19 cellular contexts compared by ENCODE assay signal in the genomic region with DNA sequence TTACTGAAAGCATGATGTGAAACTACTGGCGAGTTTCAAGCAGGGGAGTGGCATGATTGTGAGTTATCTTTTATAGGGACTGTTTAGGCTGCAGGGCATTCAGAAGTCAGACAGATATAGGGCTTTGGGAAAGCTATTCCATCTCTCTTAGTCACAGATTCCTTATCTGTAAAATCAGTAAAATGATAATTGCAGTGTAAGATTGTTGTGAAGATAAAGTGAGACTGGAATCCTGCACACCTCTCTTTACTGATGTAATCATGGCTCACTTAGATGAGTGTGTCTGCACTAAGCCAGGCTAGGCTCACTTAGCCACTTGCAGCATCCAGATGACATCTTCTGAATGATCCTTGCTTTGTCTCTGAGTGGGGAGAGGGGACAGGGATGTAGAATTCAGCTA.
DNase-seq lines count a peak whose midpoint lies in the region; ATAC-seq and TF ChIP-seq lines count a peak whose summit lies in the region.
"Had no signal": no experiment of that assay in that cellular context is flagged by ENCODE, and none has a peak within 500 bp of the region (broad histone marks: within the 10 kb centered on the region; RNA-seq: fewer than 3 reads in every experiment).

No MANE protein-coding gene starts in this region.

- no peaks in the 10 kb centered on the region for H3K36me3 ChIP-seq in mammary epithelial cell (ENCODE audit: insufficient read depth, low read length)

- H3K4me1 Mint-ChIP-seq in MCF 10A (ENCODE audit: insufficient read depth, unreplicated experiment) = peaks cover 13% of the 10 kb centered on the region
- no peaks in the 10 kb centered on the region for H3K4me1 Mint-ChIP-seq in stimulated activated memory B cell treated with anti-CD40 and anti-IgM and Interleukin-4, amounts not matched to agents 10 μg/mL and 1 μg/mL and 100 μg/mL, for 72 hours
- H3K4me1 Mint-ChIP-seq in Calu3 (ENCODE audit: low read depth, unreplicated experiment) = no peaks in the 10 kb centered on the region
- H3K4me1 Mint-ChIP-seq: CD14-positive monocyte had no signal

- BruUV-seq in mammary epithelial cell (replicated peaks; lab: Mats Ljungman, UMichigan) (no TSS peak), MCF 10A (replicated peaks; lab: Mats Ljungman, UMichigan) (no TSS peak), Calu3 (replicated peaks; lab: Mats Ljungman, UMichigan) (no TSS peak)

- H4K20me1 ChIP-seq in mammary epithelial cell (ENCODE audit: insufficient read depth, low read length) = no peaks in the 10 kb centered on the region

- intact Hi-C loops in mammary epithelial cell (cut with micrococcal nuclease) = no loop called here
- intact Hi-C loops in MCF 10A (cut with micrococcal nuclease) = no loop called here
- intact Hi-C loops in Calu3 (cut with micrococcal nuclease; ENCODE audit: unreplicated experiment) = no loop called here

- no peaks in the 10 kb centered on the region for H3K27me3 ChIP-seq in mammary epithelial cell (ENCODE audit: insufficient read depth, low read length)

- H3K79me2 ChIP-seq in mammary epithelial cell (ENCODE audit: insufficient read depth, low read length) = no peaks in the 10 kb centered on the region

- TF ChIP-seq CTCF in mammary epithelial cell (conservative IDR thresholded peaks at IDR 0.05 in 1 of 2, IDR thresholded peaks at IDR 0.05 in 1 of 2; ENCODE audit: extremely low read depth in 1 of 2, insufficient read depth in 1 of 2, low read depth in 1 of 2, low read length in 2 of 2) (no peak), MCF 10A (IDR thresholded peaks at IDR 0.05; ENCODE audit: unreplicated experiment) (no peak), Calu3 (IDR thresholded peaks at IDR 0.05; ENCODE audit: unreplicated experiment) (no peak)

- dilution Hi-C loops in mammary epithelial cell (cut with HindIII; ENCODE audit: low sequenced_read_pairs) = loop anchor here (25.0 kb wide), 2 partner anchors 150 to 300 kb away; a partner anchor contains a TSS

- no peak overlapping the region for H2AFZ ChIP-seq in mammary epithelial cell (ENCODE audit: low read depth, low read length)

- H3K4me3 Mint-ChIP-seq in MCF 10A (ENCODE audit: unreplicated experiment) = no peak overlapping the region
- no peak overlapping the region for H3K4me3 Mint-ChIP-seq in stimulated activated memory B cell treated with anti-CD40 and anti-IgM and Interleukin-4, amounts not matched to agents 10 μg/mL and 1 μg/mL and 100 μg/mL, for 72 hours
- no peak overlapping the region for H3K4me3 Mint-ChIP-seq in Calu3 (ENCODE audit: low read depth, unreplicated experiment)
- H3K4me3 Mint-ChIP-seq: CD14-positive monocyte, H9 had no signal

- in situ Hi-C loops in mammary epithelial cell (cut with MboI; ENCODE audit: low sequenced_read_pairs in 2 of 2) = loop anchor here (25.0 kb wide), 2 partner anchors 275 to 625 kb away; no protein-coding TSS in a partner anchor

- H3K27ac Mint-ChIP-seq in MCF 10A (ENCODE audit: low read depth, unreplicated experiment) (no peak overlapping the region), Calu3 (ENCODE audit: unreplicated experiment) (no peak overlapping the region)
- no peak overlapping the region for H3K27ac Mint-ChIP-seq in stimulated activated memory B cell treated with anti-CD40 and anti-IgM and Interleukin-4, amounts not matched to agents 10 μg/mL and 1 μg/mL and 100 μg/mL, for 72 hours
- H3K27ac Mint-ChIP-seq: CD14-positive monocyte had no signal

- no peaks in the 10 kb centered on the region for H3K27me3 Mint-ChIP-seq in MCF 10A (ENCODE audit: insufficient read depth, unreplicated experiment)
- H3K27me3 Mint-ChIP-seq in stimulated activated memory B cell treated with anti-CD40 and anti-IgM and Interleukin-4, amounts not matched to agents 10 μg/mL and 1 μg/mL and 100 μg/mL, for 72 hours = no peaks in the 10 kb centered on the region
- H3K27me3 Mint-ChIP-seq in Calu3 (ENCODE audit: unreplicated experiment) = peaks cover 13% of the 10 kb centered on the region

- 67% methylated on average over 1 of the region's 1 CpG for WGBS in mammary epithelial cell (ENCODE audit: low coverage, missing lambda C conversion rate)

- CTCF ChIA-PET in mammary epithelial cell (lab: Charles Lee; ENCODE audit: low non-redundant PET) (interaction anchor here (0.5 kb wide), 1 partner anchor 1345 kb away, joined by 3 read pairs; no protein-coding TSS in a partner anchor), MCF 10A (lab: Yijun Ruan, JAX) (interaction anchor here (0.6 to 21.2 kb wide), 8 partner anchors 10 to 430 kb away, joined by 3 to 684 read pairs (median 3); no protein-coding TSS in a partner anchor), Calu3 (lab: Charles Lee) (no interaction called here)

- H3K4me1 ChIP-seq in mammary epithelial cell (ENCODE audit: insufficient read depth, low read length) = peaks cover 7% of the 10 kb centered on the region
- H3K4me1 ChIP-seq: Caco-2 had no signal

- H3K9ac ChIP-seq in mammary epithelial cell (ENCODE audit: insufficient read depth, low read length) = no peak overlapping the region

- ATAC-seq in stimulated activated memory B cell treated with anti-CD40 and anti-IgM and Interleukin-4, amounts not matched to agents 10 μg/mL and 1 μg/mL and 100 μg/mL, for 72 hours = peak; percentile 21
- no peak for ATAC-seq in HG02642 (IDR thresholded peaks at IDR 0.05; ENCODE audit: poor library complexity, unreplicated experiment)

- H3K27ac ChIP-seq in mammary epithelial cell (ENCODE audit: insufficient read depth, low read depth, low read length) (no peak overlapping the region), epithelial cell of prostate (peak overlapping the region; percentile 53)

- no peak overlapping the region for H3K4me3 ChIP-seq in mammary epithelial cell (replicated peaks in 1 of 3; ENCODE audit: insufficient read depth in 1 of 3, low read depth in 2 of 3, low read length in 3 of 3)

- no peaks in the 10 kb centered on the region for H3K9me3 ChIP-seq in mammary epithelial cell (replicated peaks; ENCODE audit: insufficient read depth, low read length)
- H3K9me3 ChIP-seq: Caco-2 had no signal

- POLR2A ChIA-PET in MCF 10A (lab: Yijun Ruan, JAX) = interaction anchor here (1.0 kb wide), 1 partner anchor 14 kb away, joined by 3 read pairs; no protein-coding TSS in a partner anchor

- DNase-seq in mammary epithelial cell = peak; percentile 48
- DNase-seq in MCF 10A (ENCODE audit: unreplicated experiment) = no peak
- peak; percentile 83 for DNase-seq in RPMI7951 (ENCODE audit: low read depth)
- no peak for DNase-seq in epithelial cell of prostate (ENCODE audit: low read depth, low spot score)
- no peak for DNase-seq in AG20443 (ENCODE audit: low spot score)
- no peak for DNase-seq in Calu3
- DNase-seq: 8988T; Caco-2; DMS79; H9; NCI-H1092; NCI-H345; NCI-H526 treated with DMSO at 0.1 percent for 48 hours; NK-92 treated with Interleukin-12 subunit alpha and Interleukin-12 subunit beta, amount 100 ng/mL, for 24 hours; SIG-M5; SW 1271 had no signal

- H3K9me3 Mint-ChIP-seq in MCF 10A (ENCODE audit: unreplicated experiment) (no peaks in the 10 kb centered on the region), Calu3 (ENCODE audit: low read depth, unreplicated experiment) (no peaks in the 10 kb centered on the region)
- H3K9me3 Mint-ChIP-seq in stimulated activated memory B cell treated with anti-CD40 and anti-IgM and Interleukin-4, amounts not matched to agents 10 μg/mL and 1 μg/mL and 100 μg/mL, for 72 hours = no peaks in the 10 kb centered on the region
- H3K9me3 Mint-ChIP-seq: CD14-positive monocyte, H9 had no signal

- H3K4me2 ChIP-seq in mammary epithelial cell (ENCODE audit: insufficient read depth, low read depth, low read length) = peak overlapping the region; percentile 1

- H3K36me3 Mint-ChIP-seq in MCF 10A (ENCODE audit: insufficient read depth, unreplicated experiment) (no peaks in the 10 kb centered on the region), Calu3 (ENCODE audit: insufficient read depth, unreplicated experiment) (no peaks in the 10 kb centered on the region)
- no peaks in the 10 kb centered on the region for H3K36me3 Mint-ChIP-seq in stimulated activated memory B cell treated with anti-CD40 and anti-IgM and Interleukin-4, amounts not matched to agents 10 μg/mL and 1 μg/mL and 100 μg/mL, for 72 hours
- H3K36me3 Mint-ChIP-seq: CD14-positive monocyte had no signal

Comparison
In these comparisons a context has a peak if more than half of its experiments do, and no peak if none do; other contexts are left out.
1. DNase-seq: peak in mammary epithelial cell (single experiment) and RPMI7951 (single experiment); none in MCF 10A (single experiment), epithelial cell of prostate (single experiment), AG20443 (single experiment) and Calu3 (single experiment).